16 cellular contexts compared by ENCODE assay signal in genomic region chr16:50156590-50156989, GRCh38. TPM values are rescaled to one million over a fixed set of nuclear protein-coding genes. Genes with fewer than 3 reads are reported as not detected.
DNase-seq lines count a peak whose midpoint lies in the region; ATAC-seq and TF ChIP-seq lines count a peak whose summit lies in the region.
"Had no signal": no experiment of that assay in that cellular context is flagged by ENCODE, and none has a peak within 500 bp of the region (broad histone marks: within the 10 kb centered on the region; RNA-seq: fewer than 3 reads in every experiment).

No MANE protein-coding gene starts in this region.

- no peak for TF ChIP-seq POLR2A in uterus (IDR thresholded peaks at IDR 0.05)

- no peaks in the 10 kb centered on the region for H3K36me3 ChIP-seq in lower lobe of right lung
- no peaks in the 10 kb centered on the region for H3K36me3 ChIP-seq in uterus

- H3K4me3 Mint-ChIP-seq in activated naive CD4-positive, alpha-beta T cell treated with anti-CD3 and anti-CD28 coated beads, Interleukin-2, amount 50 U/mL, for 24 hours = peak overlapping the region; percentile 87
- peak overlapping the region; percentile 49 to 90 (median 87) for H3K4me3 Mint-ChIP-seq in T-cell

- DNase-seq in activated naive CD4-positive, alpha-beta T cell treated with anti-CD3 and anti-CD28 coated beads, Interleukin-2, amount 50 U/mL, for 16 hours = no peak
- DNase-seq in T-cell = no peak
- no peak for DNase-seq in lower lobe of right lung
- no peak for DNase-seq in uterus
- DNase-seq in NCI-H128 (lab: John Stamatoyannopoulos, UW; ENCODE audit: unreplicated experiment) = no peak
- DNase-seq in RKO (ENCODE audit: low spot score) = no peak
- DNase-seq: activated CD4-positive, CD25-positive, alpha-beta regulatory T cell; esophagus squamous epithelium; GOT3; heart right ventricle; IMR-90; midbrain; stimulated activated CD4-positive, alpha-beta T cell treated with anti-CD3 and anti-CD28 coated beads, Interleukin-12 subunit alpha, Interleukin-12 subunit beta, amount 100 ng/mL, for 4 hours had no signal

- H3K9me3 ChIP-seq in lower lobe of right lung = no peaks in the 10 kb centered on the region
- no peaks in the 10 kb centered on the region for H3K9me3 ChIP-seq in uterus
- H3K9me3 ChIP-seq: esophagus squamous epithelium, heart right ventricle had no signal

- ATAC-seq in T-cell (replicated peaks in 1 of 4) (no peak), lower lobe of right lung (no peak), HG02970 (IDR thresholded peaks at IDR 0.05; ENCODE audit: low FRiP score, unreplicated experiment) (no peak)
- ATAC-seq: heart right ventricle had no signal

- peaks cover 11% of the 10 kb centered on the region for H3K36me3 Mint-ChIP-seq in activated naive CD4-positive, alpha-beta T cell treated with anti-CD3 and anti-CD28 coated beads, Interleukin-2, amount 50 U/mL, for 24 hours
- H3K36me3 Mint-ChIP-seq in T-cell = peaks cover 14% of the 10 kb centered on the region

- H3K4me1 ChIP-seq in lower lobe of right lung (peaks cover 40% of the 10 kb centered on the region), uterus (no peaks in the 10 kb centered on the region)

- no peak overlapping the region for H3K27ac Mint-ChIP-seq in activated naive CD4-positive, alpha-beta T cell treated with anti-CD3 and anti-CD28 coated beads, Interleukin-2, amount 50 U/mL, for 24 hours
- H3K27ac Mint-ChIP-seq in T-cell = peak overlapping the region; percentile 69

- H3K27ac ChIP-seq in lower lobe of right lung (no peak overlapping the region), uterus (peak overlapping the region; percentile 16 to 96)
- H3K27ac ChIP-seq: parathyroid adenoma had no signal

- no peaks in the 10 kb centered on the region for H3K27me3 Mint-ChIP-seq in activated naive CD4-positive, alpha-beta T cell treated with anti-CD3 and anti-CD28 coated beads, Interleukin-2, amount 50 U/mL, for 24 hours
- H3K27me3 Mint-ChIP-seq in T-cell = no peaks in the 10 kb centered on the region

- intact Hi-C loops in lower lobe of right lung (cut with DNase I) (no loop called here), uterus (cut with DNase I; ENCODE audit: low total_unique reads) (no loop called here)

- H3K27me3 ChIP-seq in lower lobe of right lung (ENCODE audit: low read depth) = no peaks in the 10 kb centered on the region
- H3K27me3 ChIP-seq in uterus = no peaks in the 10 kb centered on the region
- H3K27me3 ChIP-seq: esophagus squamous epithelium, heart right ventricle had no signal

- H3K4me3 ChIP-seq in lower lobe of right lung (peak overlapping the region; percentile 72), uterus (peak overlapping the region in 1 of 2 donors; percentile 91)

- H3K9me3 Mint-ChIP-seq in activated naive CD4-positive, alpha-beta T cell treated with anti-CD3 and anti-CD28 coated beads, Interleukin-2, amount 50 U/mL, for 24 hours = no peaks in the 10 kb centered on the region
- H3K9me3 Mint-ChIP-seq in T-cell = no peaks in the 10 kb centered on the region

- CTCF ChIA-PET in T-cell (lab: Charles Lee) = interaction anchor here in 1 of 2 donors (0.9 kb wide), 1 partner anchor 54 kb away, joined by 3 read pairs; no protein-coding TSS in a partner anchor

- TF ChIP-seq CTCF in lower lobe of right lung (IDR thresholded peaks at IDR 0.05) = no peak
- no peak for TF ChIP-seq CTCF in uterus (IDR thresholded peaks at IDR 0.05)

- H3K4me1 Mint-ChIP-seq in activated naive CD4-positive, alpha-beta T cell treated with anti-CD3 and anti-CD28 coated beads, Interleukin-2, amount 50 U/mL, for 24 hours = peaks cover 67% of the 10 kb centered on the region
- H3K4me1 Mint-ChIP-seq in T-cell = peaks cover 69 to 78% (median 70%) of the 10 kb centered on the region in 3 donors

- POLR2A ChIA-PET in T-cell (lab: Charles Lee) = interaction anchor here in 1 of 2 donors (0.7 kb wide), 1 partner anchor 10 kb away, joined by 3 read pairs; no protein-coding TSS in a partner anchor

RNA-seq across cellular contexts. Expression of gene TENT4B, which starts 3.5 kb away (rescaled TPM):
- 10 to 100 TPM; 20.2 to 31.9 (median 20.9) TPM for total RNA-seq in T-cell
- 12.8 TPM for total RNA-seq in lower lobe of right lung
- total RNA-seq in uterus = 10 to 100 TPM in 2 of 4 donors, 1 to 10 TPM in 2; 5.9 to 24.7 (median 12.7) TPM
